In the genomic region with DNA sequence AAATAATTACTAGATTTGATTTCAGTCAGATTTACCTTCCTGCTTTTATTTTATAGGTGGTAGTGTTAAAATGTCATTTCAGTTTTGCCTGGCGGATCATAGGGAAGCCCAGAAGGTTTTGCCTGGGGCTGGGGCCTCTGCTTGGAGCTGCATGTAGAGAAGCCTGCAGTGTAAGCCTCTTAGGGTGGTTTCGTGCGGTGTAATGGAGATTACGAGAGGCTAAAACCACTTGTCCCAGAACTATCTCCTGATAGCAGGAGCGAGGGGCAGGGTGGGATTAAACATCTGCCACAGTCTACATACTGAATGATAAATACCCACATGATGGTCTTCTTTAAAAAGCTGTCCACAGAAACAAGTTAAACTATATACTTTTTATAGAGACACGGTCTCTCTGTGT, we compare ENCODE assay signal across 22 cellular contexts.
"Had no signal": no experiment of that assay in that cellular context is flagged by ENCODE, and none has a peak within 500 bp of the region (broad histone marks: within the 10 kb centered on the region; RNA-seq: fewer than 3 reads in every experiment).

No MANE protein-coding gene starts in this region.

- H3K9me3 ChIP-seq: ascending aorta, body of pancreas had no signal

- H3K27ac ChIP-seq: ascending aorta, body of pancreas had no signal

- H3K4me1 ChIP-seq: ascending aorta, body of pancreas had no signal

- DNase-seq: activated CD4-positive, alpha-beta memory T cell treated with anti-CD3 and anti-CD28 coated beads for 36 hours; activated CD4-positive, alpha-beta T cell treated with anti-CD3 and anti-CD28 coated beads, Interleukin-2, amount 10 ng/mL, durations not matched to agents 7 days and 5 days; activated CD4-positive, CD25-positive, alpha-beta regulatory T cell; activated CD8-positive, alpha-beta memory T cell treated with anti-CD3 and anti-CD28 coated beads for 24 hours; activated effector memory CD4-positive, alpha-beta T cell treated with anti-CD3 and anti-CD28 coated beads, Interleukin-2, amount 50 U/mL, for 16 hours; activated naive CD4-positive, alpha-beta T cell treated with Interleukin-2 at 50 U/mL for 16 hours; activated naive CD8-positive, alpha-beta T cell treated with anti-CD3 and anti-CD28 coated beads, Interleukin-2, amount 50 U/mL, for 24 hours; activated T-cell treated with anti-CD3 and anti-CD28 coated beads, Interleukin-2, amount 50 U/mL, for 4 hours; amniotic stem cell; body of pancreas; NCI-H1048; NCI-H146; NCI-H187 treated with DMSO at 0.1 percent for 48 hours; NCI-H2081 treated with DMSO at 0.1 percent for 48 hours; NCI-H446; NCI-H526; PC-3; SIG-M5; T-helper 17 cell; T-helper 9 cell had no signal

- H3K36me3 ChIP-seq: ascending aorta had no signal

- ATAC-seq: activated naive CD4-positive, alpha-beta T cell treated with anti-CD3 and anti-CD28 coated beads, Interleukin-2, amount 50 U/mL, for 72 hours; activated naive CD8-positive, alpha-beta T cell treated with anti-CD3 and anti-CD28 coated beads, Interleukin-2, amount 50 U/mL, for 24 hours; activated T-cell treated with anti-CD3 and anti-CD28 coated beads, Interleukin-2, amount 50 U/mL, for 4 hours; body of pancreas; PC-3; T-helper 17 cell had no signal

- H3K27me3 ChIP-seq: ascending aorta, body of pancreas had no signal

- H3K4me3 ChIP-seq: ascending aorta, body of pancreas had no signal
